In the genomic region with DNA sequence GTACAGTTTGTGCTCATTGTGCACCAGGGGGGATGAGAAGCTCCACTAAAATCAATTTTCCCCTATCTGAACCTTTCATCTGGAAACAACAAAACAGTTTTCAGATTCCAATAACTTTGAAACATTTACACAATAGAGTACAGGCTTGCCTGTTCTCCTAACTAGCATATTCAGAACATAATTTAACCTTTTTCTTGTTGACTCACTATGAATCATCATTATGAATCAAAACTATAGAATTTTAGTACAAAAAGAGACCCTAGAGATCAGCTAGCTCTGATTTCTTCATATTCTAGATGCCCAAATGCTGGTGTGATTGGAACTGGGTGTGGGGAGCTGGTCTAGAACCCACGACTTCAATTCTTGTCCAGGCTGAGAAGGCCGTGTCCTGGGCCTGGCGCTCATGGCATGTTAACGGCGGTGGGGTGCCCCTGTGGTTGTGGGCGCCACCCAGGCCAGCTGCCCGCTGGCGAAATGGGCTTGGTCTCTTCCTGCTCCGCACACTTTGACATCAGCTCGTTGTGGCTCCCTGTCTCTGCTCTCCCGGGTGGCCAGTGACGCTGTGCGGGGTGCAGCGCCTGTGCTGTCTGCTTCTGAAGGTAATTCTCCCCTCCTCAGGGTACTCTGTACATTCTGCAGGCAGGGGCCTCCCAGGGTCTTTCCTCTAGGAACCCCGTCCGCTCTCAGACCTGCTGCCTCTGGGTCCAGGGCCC, we compare ENCODE assay signal across 2 cellular contexts.
TF ChIP-seq lines count a peak whose summit lies in the region.

No MANE protein-coding gene starts in this region.

TF ChIP-seq in HCT116, 20 proteins besides CTCF, POLR2A, EP300 and RAD21:
- TF ChIP-seq FOSL1 (IDR thresholded peaks at IDR 0.05; ENCODE audit: low read depth) (peak; percentile 84), CEBPB (IDR thresholded peaks at IDR 0.05; ENCODE audit: low read depth) (no peak), JUND (IDR thresholded peaks at IDR 0.05) (peak; percentile 45)

TF ChIP-seq in SK-N-SH treated with all-trans-retinoic acid at 6 μM for 48 hours, 23 proteins besides CTCF, POLR2A, EP300 and RAD21:
- TF ChIP-seq CSRNP3 (CRISPR knock-in tag; IDR thresholded peaks at IDR 0.05) (no peak), SNAI2 (CRISPR knock-in tag; IDR thresholded peaks at IDR 0.05) (no peak), GLIS3 (CRISPR knock-in tag; IDR thresholded peaks at IDR 0.05) (no peak), ISL1 (CRISPR knock-in tag; IDR thresholded peaks at IDR 0.05) (no peak), ZNF565 (CRISPR knock-in tag; conservative IDR thresholded peaks at IDR 0.05; ENCODE audit: low read depth) (no peak), OSR1 (CRISPR knock-in tag; IDR thresholded peaks at IDR 0.05) (no peak), ZC3H10 (CRISPR knock-in tag; IDR thresholded peaks at IDR 0.05) (no peak), ZFP3 (CRISPR knock-in tag; IDR thresholded peaks at IDR 0.05) (no peak), PPARA (CRISPR knock-in tag; IDR thresholded peaks at IDR 0.05; ENCODE audit: borderline replicate concordance) (no peak), RARB (CRISPR knock-in tag; IDR thresholded peaks at IDR 0.05) (no peak), ZFP30 (CRISPR knock-in tag; IDR thresholded peaks at IDR 0.05) (no peak), TSHZ2 (CRISPR knock-in tag; IDR thresholded peaks at IDR 0.05) (no peak), TCF4 (CRISPR knock-in tag; IDR thresholded peaks at IDR 0.05; ENCODE audit: borderline replicate concordance) (no peak), CSDC2 (CRISPR knock-in tag; IDR thresholded peaks at IDR 0.05) (no peak), ARNTL (CRISPR knock-in tag; IDR thresholded peaks at IDR 0.05; ENCODE audit: borderline replicate concordance, low read depth) (no peak)
- TF ChIP-seq, protein P1, sequence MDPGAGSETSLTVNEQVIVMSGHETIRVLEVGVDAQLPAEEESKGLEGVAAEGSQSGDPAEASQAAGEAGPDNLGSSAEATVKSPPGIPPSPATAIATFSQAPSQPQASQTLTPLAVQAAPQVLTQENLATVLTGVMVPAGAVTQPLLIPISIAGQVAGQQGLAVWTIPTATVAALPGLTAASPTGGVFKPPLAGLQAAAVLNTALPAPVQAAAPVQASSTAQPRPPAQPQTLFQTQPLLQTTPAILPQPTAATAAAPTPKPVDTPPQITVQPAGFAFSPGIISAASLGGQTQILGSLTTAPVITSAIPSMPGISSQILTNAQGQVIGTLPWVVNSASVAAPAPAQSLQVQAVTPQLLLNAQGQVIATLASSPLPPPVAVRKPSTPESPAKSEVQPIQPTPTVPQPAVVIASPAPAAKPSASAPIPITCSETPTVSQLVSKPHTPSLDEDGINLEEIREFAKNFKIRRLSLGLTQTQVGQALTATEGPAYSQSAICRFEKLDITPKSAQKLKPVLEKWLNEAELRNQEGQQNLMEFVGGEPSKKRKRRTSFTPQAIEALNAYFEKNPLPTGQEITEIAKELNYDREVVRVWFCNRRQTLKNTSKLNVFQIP (CRISPR knock-in tag; IDR thresholded peaks at IDR 0.05; ENCODE audit: borderline replicate concordance, low read depth) = no peak
- TF ChIP-seq, protein P2, sequence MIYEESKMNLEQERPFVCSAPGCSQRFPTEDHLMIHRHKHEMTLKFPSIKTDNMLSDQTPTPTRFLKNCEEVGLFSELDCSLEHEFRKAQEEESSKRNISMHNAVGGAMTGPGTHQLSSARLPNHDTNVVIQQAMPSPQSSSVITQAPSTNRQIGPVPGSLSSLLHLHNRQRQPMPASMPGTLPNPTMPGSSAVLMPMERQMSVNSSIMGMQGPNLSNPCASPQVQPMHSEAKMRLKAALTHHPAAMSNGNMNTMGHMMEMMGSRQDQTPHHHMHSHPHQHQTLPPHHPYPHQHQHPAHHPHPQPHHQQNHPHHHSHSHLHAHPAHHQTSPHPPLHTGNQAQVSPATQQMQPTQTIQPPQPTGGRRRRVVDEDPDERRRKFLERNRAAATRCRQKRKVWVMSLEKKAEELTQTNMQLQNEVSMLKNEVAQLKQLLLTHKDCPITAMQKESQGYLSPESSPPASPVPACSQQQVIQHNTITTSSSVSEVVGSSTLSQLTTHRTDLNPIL (CRISPR knock-in tag; IDR thresholded peaks at IDR 0.05; ENCODE audit: low read depth) = no peak
